Comparison of ENCODE assay signal across 23 cellular contexts in genomic region chr5:177328545-177329231, GRCh38. TPM values are rescaled to one million over a fixed set of nuclear protein-coding genes. Genes with fewer than 3 reads are reported as not detected.
DNase-seq lines count a peak whose midpoint lies in the region; ATAC-seq, FAIRE-seq and TF ChIP-seq lines count a peak whose summit lies in the region.
"Had no signal": no experiment of that assay in that cellular context is flagged by ENCODE, and none has a peak within 500 bp of the region (broad histone marks: within the 10 kb centered on the region; RNA-seq: fewer than 3 reads in every experiment).

No MANE protein-coding gene starts in this region.

- in situ Hi-C loops in GM13977 (cut with MboI; ENCODE audit: low pct_unique_long_range_greater_than_20kb, low sequenced_read_pairs, unreplicated experiment): no loop called here

- H3K14ac ChIP-seq in H1 (ENCODE audit: insufficient read length): no peak overlapping the region

- H4K91ac ChIP-seq in H1 (replicated peaks; ENCODE audit: insufficient read length, low read length): no peak overlapping the region

- DNase-seq in H1 (ENCODE audit: low read depth in 1 of 2, low spot score in 2 of 2) (no peak), osteoblast (ENCODE audit: insufficient read length, low spot score, missing footprints) (peak; percentile 8), colonic mucosa (no peak), head of caudate nucleus (no peak), GM13977 (ENCODE audit: low spot score) (no peak)
- DNase-seq: activated CD4-positive, CD25-positive, alpha-beta regulatory T cell treated with anti-CD3 and anti-CD28 coated beads, Interleukin-2, amount 50 U/mL, for 72 hours; anterior cingulate cortex; caudate nucleus; CD4-positive, CD25-positive, alpha-beta regulatory T cell; GDM1; hippocampal formation; naive B cell; NCI-H1105 treated with DMSO at 0.1 percent for 48 hours; NCI-H2029 treated with DMSO at 0.1 percent for 48 hours; NCI-H345; PC-9; T-cell had no signal

- H3K79me1 ChIP-seq in H1 (ENCODE audit: low read depth, low read length): no peaks in the 10 kb centered on the region

- H4K5ac ChIP-seq in H1 (ENCODE audit: insufficient read length, low read depth, low read length): no peak overlapping the region

- 0 out of 2 replicates have a peak overlapping the region, but pooled peaks have one; percentile 29 for H2BK15ac ChIP-seq in H1 (ENCODE audit: low read length)

- no peak for FAIRE-seq in H1 (lab: Jason Lieb, UNC)
- FAIRE-seq: islet of Langerhans had no signal

- no peak overlapping the region for H3K56ac ChIP-seq in H1 (replicated peaks; ENCODE audit: insufficient read length, low read depth, low read length)

- TF ChIP-seq CTCF in H1 (IDR thresholded peaks at IDR 0.05; ENCODE audit: control extremely low read depth in 1 of 3, insufficient read depth in 1 of 3, low read depth in 1 of 3, low read length in 3 of 3): no peak
- no peak for TF ChIP-seq CTCF in osteoblast (IDR thresholded peaks at IDR 0.05; ENCODE audit: extremely low read depth, low read depth, low read length)
- no peak for TF ChIP-seq CTCF in colonic mucosa (IDR thresholded peaks at IDR 0.05)
- TF ChIP-seq CTCF in GM13977 (IDR thresholded peaks at IDR 0.05; ENCODE audit: extremely low read depth, insufficient read depth, missing control alignments): no peak
- TF ChIP-seq CTCF in gastroesophageal sphincter (IDR thresholded peaks at IDR 0.05): no peak

- peaks cover 56 to 95% (median 86%) of the 10 kb centered on the region in 10 experiments for H3K4me1 ChIP-seq in BLaER1 treated with 17β-estradiol and CSF1 and Interleukin-3, amounts not matched to agents 10 nM and 100 nM
- peaks cover 19% of the 10 kb centered on the region for H3K4me1 ChIP-seq in HUES6 (ENCODE audit: control insufficient read depth, insufficient read depth, low read length)
- peaks cover 0 to 7% (median 2%) of the 10 kb centered on the region in 4 experiments; a peak in 5 of 7 replicates for H3K4me1 ChIP-seq in H1 (replicated peaks in 1 of 4; ENCODE audit: control insufficient read depth in 3 of 4, insufficient read depth in 4 of 4, low read length in 3 of 4)
- H3K4me1 ChIP-seq in osteoblast (ENCODE audit: insufficient read depth, low read length): peaks cover 19% of the 10 kb centered on the region
- H3K4me1 ChIP-seq in colonic mucosa: no peaks in the 10 kb centered on the region
- H3K4me1 ChIP-seq in gastroesophageal sphincter: no peaks in the 10 kb centered on the region

- no peak for ATAC-seq in gastroesophageal sphincter

- no peak overlapping the region for H2BK12ac ChIP-seq in H1 (ENCODE audit: low read depth, low read length)

- H3K23me2 ChIP-seq in H1 (ENCODE audit: low read depth, low read length): no peaks in the 10 kb centered on the region

- peak overlapping the region in 3 of 11 experiments; percentile 36 to 43 (median 42); a peak in 5 of 22 replicates for H3K27ac ChIP-seq in BLaER1 treated with 17β-estradiol and CSF1 and Interleukin-3, amounts not matched to agents 10 nM and 100 nM
- H3K27ac ChIP-seq in HUES6 (ENCODE audit: low read depth, low read length) (peak overlapping the region; percentile 7; the same call in 1 of the 2 replicates), H1 (ENCODE audit: low read depth, low read length) (no peak overlapping the region), osteoblast (ENCODE audit: low read depth, low read length) (no peak overlapping the region), colonic mucosa (no peak overlapping the region), gastroesophageal sphincter (peak overlapping the region in 1 of 4 donors; percentile 50)
- H3K27ac ChIP-seq: epithelial cell of prostate, PC-9 had no signal

- no peak overlapping the region for H3K18ac ChIP-seq in H1 (ENCODE audit: extremely low read depth, low read length)

- peaks cover 4 to 66% (median 35%) of the 10 kb centered on the region in 11 experiments; a peak in 21 of 22 replicates for H3K36me3 ChIP-seq in BLaER1 treated with 17β-estradiol and CSF1 and Interleukin-3, amounts not matched to agents 10 nM and 100 nM
- peaks cover 41% of the 10 kb centered on the region for H3K36me3 ChIP-seq in HUES6 (ENCODE audit: control insufficient read depth, insufficient read depth, low read length)
- H3K36me3 ChIP-seq in H1 (ENCODE audit: control insufficient read depth in 2 of 4, insufficient read depth in 4 of 4, low read length in 3 of 4): peaks cover 0 to 13% (median 7%) of the 10 kb centered on the region in 4 experiments; a peak in 6 of 8 replicates
- H3K36me3 ChIP-seq in osteoblast (ENCODE audit: insufficient read depth, low read length): peaks cover 18% of the 10 kb centered on the region
- peaks cover 20% of the 10 kb centered on the region for H3K36me3 ChIP-seq in colonic mucosa
- peaks cover 0 to 57% of the 10 kb centered on the region in 2 donors for H3K36me3 ChIP-seq in gastroesophageal sphincter

- H2AK5ac ChIP-seq in H1 (ENCODE audit: low read depth, low read length): no peak overlapping the region

- peaks cover 0 to 91% (median 18%) of the 10 kb centered on the region in 11 experiments; a peak in 15 of 22 replicates for H4K20me1 ChIP-seq in BLaER1 treated with 17β-estradiol and CSF1 and Interleukin-3, amounts not matched to agents 10 nM and 100 nM
- peaks cover 0 to 2% of the 10 kb centered on the region in 2 experiments for H4K20me1 ChIP-seq in H1 (replicated peaks in 1 of 2; ENCODE audit: control insufficient read depth in 1 of 2, insufficient read depth in 2 of 2, low read length in 2 of 2)
- H4K20me1 ChIP-seq in osteoblast (ENCODE audit: insufficient read depth, low read length): peaks cover 2% of the 10 kb centered on the region

- no peak overlapping the region for H2BK120ac ChIP-seq in H1 (replicated peaks; ENCODE audit: low read depth, low read length)

- H3K9me3 ChIP-seq in BLaER1 treated with 17β-estradiol and CSF1 and Interleukin-3, amounts not matched to agents 10 nM and 100 nM (replicated peaks in 1 of 11): 0 out of 22 replicates have a peak, but pooled peaks cover 0 to 6% (median 0%) of the 10 kb centered on the region in 11 experiments
- H3K9me3 ChIP-seq in HUES6 (ENCODE audit: control insufficient read depth, insufficient read depth, low read depth, low read length): no peaks in the 10 kb centered on the region
- H3K9me3 ChIP-seq in H1 (ENCODE audit: insufficient read depth in 2 of 2, low read depth in 1 of 2, low read length in 1 of 2): no peaks in the 10 kb centered on the region
- H3K9me3 ChIP-seq in osteoblast (ENCODE audit: low read depth, low read length): no peaks in the 10 kb centered on the region
- H3K9me3 ChIP-seq in colonic mucosa: no peaks in the 10 kb centered on the region
- no peaks in the 10 kb centered on the region for H3K9me3 ChIP-seq in gastroesophageal sphincter
- H3K9me3 ChIP-seq: suprapubic skin had no signal

- TF ChIP-seq RAD21 in H1 (IDR thresholded peaks at IDR 0.05 in 1 of 2, conservative IDR thresholded peaks at IDR 0.05 in 1 of 2; ENCODE audit: low read depth in 2 of 2, low read length in 2 of 2): no peak

- CTCF ChIA-PET in H1 (lab: Charles Lee; ENCODE audit: partially characterized antibody): interaction anchor here (1.0 to 2.5 kb wide), 5 partner anchors 19 to 194 kb away, joined by 3 to 18 read pairs (median 4); partner anchors contain the start of gene LMAN2

- POLR2A ChIA-PET in H1 (lab: Charles Lee; ENCODE audit: partially characterized antibody): interaction anchor here (0.8 to 2.0 kb wide), 5 partner anchors 13 to 35 kb away, joined by 3 to 7 read pairs (median 3); partner anchors contain the start of gene LMAN2

- no peak overlapping the region for H4K8ac ChIP-seq in H1 (ENCODE audit: extremely low read depth, insufficient read depth, low read length)

- H2AFZ ChIP-seq in H1 (ENCODE audit: low read length): no peak overlapping the region
- H2AFZ ChIP-seq in osteoblast (ENCODE audit: low read length): no peak overlapping the region
- H2AFZ ChIP-seq: PC-9 had no signal

- H3K4ac ChIP-seq in H1 (replicated peaks; ENCODE audit: insufficient read length, low read depth, low read length): no peak overlapping the region

- no peak overlapping the region for H2BK5ac ChIP-seq in H1 (ENCODE audit: low read depth, low read length)

- H2BK20ac ChIP-seq in H1 (ENCODE audit: low read length): no peak overlapping the region

- WGBS in H1 (ENCODE audit: extremely low coverage in 1 of 2, insufficient coverage in 1 of 2, insufficient read length in 1 of 2, insufficient replicate concordance in 2 of 2, low coverage in 1 of 2, low lambda C conversion rate in 2 of 2, missing lambda C conversion rate in 1 of 2), 2 experiments: 87% methylated on average over 19 of the region's 19 CpGs; no CpG with 5 or more reads in 1 of the 2 experiments
- 84 to 87% methylated on average over 11 to 18 of the region's 19 CpGs for WGBS in gastroesophageal sphincter (ENCODE audit: low coverage in 1 of 2), 2 donors

- H3K23ac ChIP-seq in H1 (ENCODE audit: insufficient read length): no peak overlapping the region

- H3K4me3 ChIP-seq in BLaER1 treated with 17β-estradiol and CSF1 and Interleukin-3, amounts not matched to agents 10 nM and 100 nM: no peak overlapping the region
- H3K4me3 ChIP-seq in HUES6 (ENCODE audit: low read depth, low read length) (no peak overlapping the region), H1 (ENCODE audit: extremely low read depth in 1 of 4, insufficient read depth in 2 of 4, low read depth in 3 of 4, low read length in 4 of 4) (no peak overlapping the region), osteoblast (ENCODE audit: insufficient read depth, low read length) (no peak overlapping the region), colonic mucosa (no peak overlapping the region), gastroesophageal sphincter (no peak overlapping the region)
- H3K4me3 ChIP-seq: PC-9, suprapubic skin had no signal

- H3K79me2 ChIP-seq in H1 (ENCODE audit: control insufficient read depth in 1 of 2, insufficient read depth in 2 of 2, low read length in 2 of 2) (no peaks in the 10 kb centered on the region), osteoblast (ENCODE audit: insufficient read depth, low read length) (peaks cover 7% of the 10 kb centered on the region)

- TF ChIP-seq EP300 in H1 (IDR thresholded peaks at IDR 0.05; ENCODE audit: borderline replicate concordance in 1 of 2, low read depth in 2 of 2, low read length in 2 of 2): no peak
- TF ChIP-seq EP300 in gastroesophageal sphincter (IDR thresholded peaks at IDR 0.05): no peak

- intact Hi-C loops in colonic mucosa (cut with DNase I) (loop anchor here (5.0 kb wide), 1 partner anchor 49 kb away; no protein-coding TSS in a partner anchor), head of caudate nucleus (cut with DNase I) (no loop called here)

- H3K4me2 ChIP-seq in BLaER1 treated with 17β-estradiol and CSF1 and Interleukin-3, amounts not matched to agents 10 nM and 100 nM: peak overlapping the region; percentile 51 to 94 (median 77)
- H3K4me2 ChIP-seq in H1 (ENCODE audit: insufficient read depth in 1 of 2, low read depth in 2 of 2, low read length in 2 of 2) (no peak overlapping the region), osteoblast (ENCODE audit: insufficient read depth, low read length) (no peak overlapping the region)
- H3K4me2 ChIP-seq: PC-9 had no signal

- no peaks in the 10 kb centered on the region for H3K27me3 ChIP-seq in BLaER1 treated with 17β-estradiol and CSF1 and Interleukin-3, amounts not matched to agents 10 nM and 100 nM
- no peaks in the 10 kb centered on the region for H3K27me3 ChIP-seq in HUES6 (ENCODE audit: control insufficient read depth, insufficient read depth, low read length)
- no peaks in the 10 kb centered on the region for H3K27me3 ChIP-seq in H1 (replicated peaks in 1 of 4; ENCODE audit: control insufficient read depth in 3 of 4, extremely low read depth in 1 of 4, insufficient read depth in 3 of 4, low read length in 3 of 4)
- H3K27me3 ChIP-seq in osteoblast (ENCODE audit: insufficient read depth, low read length): no peaks in the 10 kb centered on the region
- H3K27me3 ChIP-seq in colonic mucosa: no peaks in the 10 kb centered on the region
- H3K27me3 ChIP-seq in gastroesophageal sphincter: no peaks in the 10 kb centered on the region
- H3K27me3 ChIP-seq: suprapubic skin had no signal

- no peak for TF ChIP-seq POLR2A in H1 (IDR thresholded peaks at IDR 0.05; ENCODE audit: control extremely low read depth in 1 of 2, low read depth in 2 of 2, low read length in 2 of 2)
- TF ChIP-seq POLR2A in gastroesophageal sphincter (IDR thresholded peaks at IDR 0.05): no peak

- H3K9ac ChIP-seq in BLaER1 treated with 17β-estradiol and CSF1 and Interleukin-3, amounts not matched to agents 10 nM and 100 nM: peak overlapping the region in 8 of 11 experiments; percentile 10 to 59 (median 42); a peak in 7 of 22 replicates
- H3K9ac ChIP-seq in HUES6 (ENCODE audit: low read length): no peak overlapping the region
- H3K9ac ChIP-seq in H1 (replicated peaks in 1 of 4; ENCODE audit: extremely low read depth in 1 of 4, low read depth in 3 of 4, low read length in 3 of 4): no peak overlapping the region
- H3K9ac ChIP-seq in colonic mucosa (ENCODE audit: low read depth in 2 of 2, low read length in 2 of 2): no peak overlapping the region

RNA-seq across cellular contexts. Expression of gene MXD3, which starts 17.0 kb away (rescaled TPM):
- 7.7 and 10.3 TPM in 2 replicates for total RNA-seq in H1 (2021; fragmentation: NEBNext Ultra II Directional; extraction: Animal tissue kit (Norgen Biotek cat#: 25700))
- 6.5 and 10.3 TPM in 2 replicates for polyA plus RNA-seq in H1 (2011; rRNA removed)
- 10.7 TPM for polyA plus RNA-seq in H1 (2011; cell fraction: cytosol; rRNA removed)
- 27.9 TPM for polyA plus RNA-seq in H1 (2011; cell fraction: nucleus; rRNA removed)
- polyA plus RNA-seq in H1 (2012, experiment 1 of 2): 3.9 to 8.1 TPM (median 7.3 TPM) in 4 replicates
- polyA plus RNA-seq in H1 (2012, experiment 2 of 2): 5.9 TPM
- 5.5 TPM for polyA plus RNA-seq in H1 (2013, experiment 1 of 2)
- 4.8 TPM for polyA plus RNA-seq in H1 (2013, experiment 2 of 2)
- 0.78 and 1.5 TPM in 2 replicates for polyA minus RNA-seq in H1 (2011; rRNA and poly(A)+ RNA removed)
- polyA minus RNA-seq in H1 (2011; cell fraction: cytosol; rRNA and poly(A)+ RNA removed): 4.9 TPM
- polyA minus RNA-seq in H1 (2011; cell fraction: nucleus; rRNA and poly(A)+ RNA removed): 7.6 TPM
- 2.7 and 3.3 TPM in 2 replicates for total RNA-seq in osteoblast
- 10 to 100 TPM in 1 of 2 donors, 1 to 10 TPM in 1; 9.3 to 36.4 TPM for total RNA-seq in colonic mucosa
- total RNA-seq in gastroesophageal sphincter: 10 to 100 TPM in 1 of 4 donors, 1 to 10 TPM in 3; 1.7 to 10.9 (median 6.3) TPM

RNA-seq across cellular contexts. Expression of gene LMAN2, which starts 22.8 kb away (rescaled TPM):
- total RNA-seq in H1 (2021; fragmentation: NEBNext Ultra II Directional; extraction: Animal tissue kit (Norgen Biotek cat#: 25700)): 116 and 119 TPM in 2 replicates
- polyA plus RNA-seq in H1 (2011; rRNA removed): 225 and 357 TPM in 2 replicates
- polyA plus RNA-seq in H1 (2011; cell fraction: cytosol; rRNA removed): 233 TPM
- 287 TPM for polyA plus RNA-seq in H1 (2011; cell fraction: nucleus; rRNA removed)
- 71.3 to 172 TPM (median 159 TPM) in 4 replicates for polyA plus RNA-seq in H1 (2012, experiment 1 of 2)
- 312 TPM for polyA plus RNA-seq in H1 (2012, experiment 2 of 2)
- 320 TPM for polyA plus RNA-seq in H1 (2013, experiment 1 of 2)
- polyA plus RNA-seq in H1 (2013, experiment 2 of 2): 368 TPM
- polyA minus RNA-seq in H1 (2011; rRNA and poly(A)+ RNA removed): 177 and 184 TPM in 2 replicates
- polyA minus RNA-seq in H1 (2011; cell fraction: cytosol; rRNA and poly(A)+ RNA removed): 176 TPM
- polyA minus RNA-seq in H1 (2011; cell fraction: nucleus; rRNA and poly(A)+ RNA removed): 115 TPM
- total RNA-seq in osteoblast (295 and 356 TPM in 2 replicates), colonic mucosa (100 to 1,000 TPM; 137 to 185 TPM), gastroesophageal sphincter (100 to 1,000 TPM in 3 of 4 donors, 10 to 100 TPM in 1; 78.1 to 147 (median 111) TPM)

RNA-seq across cellular contexts. Expression of gene PRELID1, which starts 25.1 kb away (rescaled TPM):
- 272 and 279 TPM in 2 replicates for total RNA-seq in H1 (2021; fragmentation: NEBNext Ultra II Directional; extraction: Animal tissue kit (Norgen Biotek cat#: 25700))
- polyA plus RNA-seq in H1 (2011; rRNA removed): 428 and 479 TPM in 2 replicates
- polyA plus RNA-seq in H1 (2011; cell fraction: cytosol; rRNA removed): 409 TPM
- polyA plus RNA-seq in H1 (2011; cell fraction: nucleus; rRNA removed): 296 TPM
- 186 to 280 TPM (median 269 TPM) in 4 replicates for polyA plus RNA-seq in H1 (2012, experiment 1 of 2)
- polyA plus RNA-seq in H1 (2012, experiment 2 of 2): 318 TPM
- 258 TPM for polyA plus RNA-seq in H1 (2013, experiment 1 of 2)
- polyA plus RNA-seq in H1 (2013, experiment 2 of 2): 262 TPM
- 147 and 156 TPM in 2 replicates for polyA minus RNA-seq in H1 (2011; rRNA and poly(A)+ RNA removed)
- polyA minus RNA-seq in H1 (2011; cell fraction: cytosol; rRNA and poly(A)+ RNA removed): 108 TPM
- polyA minus RNA-seq in H1 (2011; cell fraction: nucleus; rRNA and poly(A)+ RNA removed): 91.3 TPM
- 69.5 and 82.2 TPM in 2 replicates for total RNA-seq in osteoblast
- total RNA-seq in colonic mucosa: 100 to 1,000 TPM; 245 to 396 TPM
- total RNA-seq in gastroesophageal sphincter: 10 to 100 TPM; 60.4 to 97.5 (median 73.5) TPM

RNA-seq across cellular contexts. Expression of gene RAB24, which starts 25.2 kb away (rescaled TPM):
- total RNA-seq in H1 (2021; fragmentation: NEBNext Ultra II Directional; extraction: Animal tissue kit (Norgen Biotek cat#: 25700)): 18.8 and 20.5 TPM in 2 replicates
- 33.8 and 40.4 TPM in 2 replicates for polyA plus RNA-seq in H1 (2011; rRNA removed)
- polyA plus RNA-seq in H1 (2011; cell fraction: cytosol; rRNA removed): 52.6 TPM
- polyA plus RNA-seq in H1 (2011; cell fraction: nucleus; rRNA removed): 81.7 TPM
- polyA plus RNA-seq in H1 (2012, experiment 1 of 2): 19.8 to 29.6 TPM (median 28.3 TPM) in 4 replicates
- 14.1 TPM for polyA plus RNA-seq in H1 (2012, experiment 2 of 2)
- polyA plus RNA-seq in H1 (2013, experiment 1 of 2): 18.6 TPM
- 17.5 TPM for polyA plus RNA-seq in H1 (2013, experiment 2 of 2)
- polyA minus RNA-seq in H1 (2011; rRNA and poly(A)+ RNA removed): 12.4 and 12.6 TPM in 2 replicates
- polyA minus RNA-seq in H1 (2011; cell fraction: cytosol; rRNA and poly(A)+ RNA removed): 11.3 TPM
- 20.1 TPM for polyA minus RNA-seq in H1 (2011; cell fraction: nucleus; rRNA and poly(A)+ RNA removed)
- total RNA-seq in osteoblast: 21.5 and 22.8 TPM in 2 replicates
- 10 to 100 TPM; 32.9 to 39.5 TPM for total RNA-seq in colonic mucosa
- total RNA-seq in gastroesophageal sphincter: 10 to 100 TPM; 21.4 to 32.4 (median 24.8) TPM

RNA-seq across cellular contexts. Expression of gene RGS14, which starts 29.0 kb away (rescaled TPM):
- 20.6 and 24.4 TPM in 2 replicates for total RNA-seq in H1 (2021; fragmentation: NEBNext Ultra II Directional; extraction: Animal tissue kit (Norgen Biotek cat#: 25700))
- polyA plus RNA-seq in H1 (2011; rRNA removed): 46.1 and 66.5 TPM in 2 replicates
- 51.6 TPM for polyA plus RNA-seq in H1 (2011; cell fraction: cytosol; rRNA removed)
- polyA plus RNA-seq in H1 (2011; cell fraction: nucleus; rRNA removed): 82.0 TPM
- polyA plus RNA-seq in H1 (2012, experiment 1 of 2): 20.9 to 27.7 TPM (median 23.7 TPM) in 4 replicates
- polyA plus RNA-seq in H1 (2012, experiment 2 of 2): 29.1 TPM
- 36.7 TPM for polyA plus RNA-seq in H1 (2013, experiment 1 of 2)
- polyA plus RNA-seq in H1 (2013, experiment 2 of 2): 35.2 TPM
- 11.1 and 11.2 TPM in 2 replicates for polyA minus RNA-seq in H1 (2011; rRNA and poly(A)+ RNA removed)
- polyA minus RNA-seq in H1 (2011; cell fraction: cytosol; rRNA and poly(A)+ RNA removed): 12.8 TPM
- polyA minus RNA-seq in H1 (2011; cell fraction: nucleus; rRNA and poly(A)+ RNA removed): 22.4 TPM
- total RNA-seq in osteoblast (7.4 and 9.4 TPM in 2 replicates), colonic mucosa (10 to 100 TPM in 1 of 2 donors, 1 to 10 TPM in 1; 9.1 to 10.1 TPM), gastroesophageal sphincter (10 to 100 TPM in 3 of 4 donors, 1 to 10 TPM in 1; 7.6 to 20.1 (median 13.7) TPM)

Comparison
In these comparisons a context has a peak if more than half of its experiments do, and no peak if none do; other contexts are left out.
1. H3K4me2 ChIP-seq: peak in BLaER1 treated with 17β-estradiol and CSF1 and Interleukin-3, amounts not matched to agents 10 nM and 100 nM (11 of 11); none in H1 (0 of 2) and osteoblast (single experiment).
2. H3K9ac ChIP-seq: peak in BLaER1 treated with 17β-estradiol and CSF1 and Interleukin-3, amounts not matched to agents 10 nM and 100 nM (8 of 11); none in HUES6 (single experiment), H1 (0 of 4) and colonic mucosa (0 of 2).